5 cellular contexts compared by ENCODE assay signal in the genomic region with DNA sequence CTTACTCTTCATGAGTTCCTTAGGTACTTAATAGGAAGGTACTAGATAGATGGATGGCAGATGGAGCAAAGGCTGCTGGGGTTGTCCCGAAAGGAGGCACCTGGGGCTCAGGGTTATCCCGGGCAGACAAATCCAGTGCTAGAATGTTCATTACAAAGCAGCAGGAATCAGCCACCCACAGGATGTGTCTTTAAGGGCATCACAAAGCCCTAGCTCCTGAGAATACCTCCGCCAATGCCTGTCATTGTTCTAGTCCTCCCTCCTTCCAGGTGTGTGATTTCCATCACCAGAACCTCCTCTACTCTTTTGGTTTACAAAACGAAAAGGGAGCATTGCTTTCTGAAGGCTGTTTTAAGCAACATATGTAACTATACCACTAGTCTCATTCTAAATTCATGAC.
"Had no signal": no experiment of that assay in that cellular context is flagged by ENCODE, and none has a peak within 500 bp of the region (broad histone marks: within the 10 kb centered on the region; RNA-seq: fewer than 3 reads in every experiment).

No MANE protein-coding gene starts in this region.

- DNase-seq: GOT3, H7, HCEC 1CT, IMR-90 had no signal

- H3K4me3 ChIP-seq: K562 had no signal

- ATAC-seq: K562 had no signal
